In the genomic region with DNA sequence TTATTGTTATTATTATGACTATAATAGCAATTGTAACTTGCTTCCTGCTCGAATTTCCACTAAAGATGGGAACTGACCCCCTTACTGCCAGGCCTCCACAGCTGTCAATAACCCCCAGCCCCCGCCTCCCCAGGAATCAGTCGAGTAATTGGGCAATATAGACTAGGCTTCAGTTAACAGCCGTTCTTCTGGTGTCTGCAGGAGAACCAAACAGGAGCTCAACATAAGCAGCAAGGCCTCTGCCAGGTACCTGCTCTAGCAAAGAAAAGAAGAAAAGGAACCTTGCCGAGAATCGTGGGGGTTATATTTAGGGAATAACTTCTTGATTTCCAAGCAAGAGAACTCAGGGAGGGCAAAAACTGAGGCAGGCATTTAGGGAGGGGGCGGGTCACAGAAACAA, we compare ENCODE assay signal across 28 cellular contexts. TPM values are rescaled to one million over a fixed set of nuclear protein-coding genes. Genes with fewer than 3 reads are reported as not detected.
"Had no signal": no experiment of that assay in that cellular context is flagged by ENCODE, and none has a peak within 500 bp of the region (broad histone marks: within the 10 kb centered on the region; RNA-seq: fewer than 3 reads in every experiment).

No MANE protein-coding gene starts in this region.

- H3K4me1 Mint-ChIP-seq: activated T-helper 17 cell treated with anti-CD3 and anti-CD28 coated beads, Interleukin-2, amount 50 U/mL, for 72 hours had no signal

- H3K27ac ChIP-seq: brain microvascular endothelial cell, SJSA1, WERI-Rb-1 had no signal

- H3K9ac ChIP-seq: SK-N-SH had no signal

- H3K4me3 Mint-ChIP-seq: activated CD4-positive, alpha-beta T cell treated with anti-CD3 and anti-CD28 coated beads, Interleukin-2, amount 10 ng/mL, durations not matched to agents 24 days and 14 days; activated CD8-positive, alpha-beta T cell treated with anti-CD3 and anti-CD28 coated beads for 36 hours; activated naive CD8-positive, alpha-beta T cell treated with anti-CD3 and anti-CD28 coated beads for 36 hours; activated T-cell treated with anti-CD3 and anti-CD28 coated beads, Interleukin-2, amount 50 U/mL, for 72 hours; activated T-helper 17 cell treated with anti-CD3 and anti-CD28 coated beads, Interleukin-2, amount 50 U/mL, for 72 hours; T-helper 1 cell treated with Interleukin-12 subunit alpha and Interleukin-12 subunit beta and Interleukin-4 antibody, amounts not matched to agents 30 μg/mL and 1 μg/mL, for 36 hours had no signal

- ATAC-seq: activated CD8-positive, alpha-beta T cell treated with anti-CD3 and anti-CD28 coated beads for 36 hours; activated T-cell treated with anti-CD3 and anti-CD28 coated beads, Interleukin-2, amount 50 U/mL, for 72 hours; activated T-helper 17 cell treated with anti-CD3 and anti-CD28 coated beads, Interleukin-2, amount 50 U/mL, for 72 hours; Panc1 had no signal

- H3K36me3 ChIP-seq: brain microvascular endothelial cell, SJSA1, WERI-Rb-1 had no signal

- DNase-seq: activated CD4-positive, alpha-beta T cell treated with anti-CD3 and anti-CD28 coated beads, Interleukin-2, amount 10 ng/mL, durations not matched to agents 24 days and 14 days; activated CD4-positive, alpha-beta T cell treated with anti-CD3 and anti-CD28 coated beads, Interleukin-2, amount 50 U/mL, for 4 hours; activated CD8-positive, alpha-beta T cell treated with anti-CD3 and anti-CD28 coated beads for 36 hours; activated effector memory CD4-positive, alpha-beta T cell treated with anti-CD3 and anti-CD28 coated beads, Interleukin-2, amount 50 U/mL, for 16 hours; activated naive CD4-positive, alpha-beta T cell; activated naive CD4-positive, alpha-beta T cell treated with anti-CD3 and anti-CD28 coated beads, Interleukin-2, amount 50 U/mL, for 16 hours; activated naive CD8-positive, alpha-beta T cell treated with anti-CD3 and anti-CD28 coated beads for 36 hours; activated T-cell treated with anti-CD3 and anti-CD28 coated beads, Interleukin-2, amount 50 U/mL, for 1 hour; activated T-cell treated with anti-CD3 and anti-CD28 coated beads, Interleukin-2, amount 50 U/mL, for 72 hours; amniotic stem cell; aorta; brain microvascular endothelial cell; central memory CD4-positive, alpha-beta T cell; NCI-H1105; NCI-H1417 treated with DMSO at 0.1 percent for 48 hours; NCI-H1930; NCI-H345; NCI-H524 treated with DMSO at 0.1 percent for 48 hours; SHP77; SK-N-SH; T-helper 9 cell; WERI-Rb-1 had no signal

- H3K36me3 Mint-ChIP-seq: activated naive CD8-positive, alpha-beta T cell treated with anti-CD3 and anti-CD28 coated beads for 36 hours had no signal

- H3K27ac Mint-ChIP-seq: activated CD4-positive, alpha-beta T cell treated with anti-CD3 and anti-CD28 coated beads, Interleukin-2, amount 10 ng/mL, durations not matched to agents 24 days and 14 days; activated CD8-positive, alpha-beta T cell treated with anti-CD3 and anti-CD28 coated beads for 36 hours; activated naive CD8-positive, alpha-beta T cell treated with anti-CD3 and anti-CD28 coated beads for 36 hours; activated T-cell treated with anti-CD3 and anti-CD28 coated beads, Interleukin-2, amount 50 U/mL, for 72 hours; activated T-helper 17 cell treated with anti-CD3 and anti-CD28 coated beads, Interleukin-2, amount 50 U/mL, for 72 hours; T-helper 1 cell treated with Interleukin-12 subunit alpha and Interleukin-12 subunit beta and Interleukin-4 antibody, amounts not matched to agents 30 μg/mL and 1 μg/mL, for 36 hours had no signal

- H3K27me3 ChIP-seq: SJSA1 had no signal

- H3K4me3 ChIP-seq: SJSA1 had no signal

- H3K4me1 ChIP-seq: SJSA1 had no signal

- H3K9me3 ChIP-seq: SJSA1, SK-N-SH had no signal

- H3K9me3 Mint-ChIP-seq: activated CD4-positive, alpha-beta T cell treated with anti-CD3 and anti-CD28 coated beads, Interleukin-2, amount 10 ng/mL, durations not matched to agents 24 days and 14 days; activated CD8-positive, alpha-beta T cell treated with anti-CD3 and anti-CD28 coated beads for 36 hours; activated naive CD8-positive, alpha-beta T cell treated with anti-CD3 and anti-CD28 coated beads for 36 hours; activated T-cell treated with anti-CD3 and anti-CD28 coated beads, Interleukin-2, amount 50 U/mL, for 72 hours; activated T-helper 17 cell treated with anti-CD3 and anti-CD28 coated beads, Interleukin-2, amount 50 U/mL, for 72 hours; T-helper 1 cell treated with Interleukin-12 subunit alpha and Interleukin-12 subunit beta and Interleukin-4 antibody, amounts not matched to agents 30 μg/mL and 1 μg/mL, for 36 hours had no signal

RNA-seq across cellular contexts. Expression of a gene that starts 21.8 kb away (rescaled TPM):
- total RNA-seq: activated CD4-positive, alpha-beta T cell treated with anti-CD3 and anti-CD28 coated beads, Interleukin-2, amount 10 ng/mL, durations not matched to agents 24 days and 14 days; cerebellum had no signal

RNA-seq across cellular contexts. Expression of a gene that starts 42.6 kb away (rescaled TPM):
- total RNA-seq: activated CD4-positive, alpha-beta T cell treated with anti-CD3 and anti-CD28 coated beads, Interleukin-2, amount 10 ng/mL, durations not matched to agents 24 days and 14 days; activated CD8-positive, alpha-beta memory T cell treated with anti-CD3 and anti-CD28 coated beads for 36 hours; activated CD8-positive, alpha-beta T cell treated with anti-CD3 and anti-CD28 coated beads for 36 hours; activated naive CD8-positive, alpha-beta T cell treated with anti-CD3 and anti-CD28 coated beads for 36 hours; activated T-cell treated with anti-CD3 and anti-CD28 coated beads, Interleukin-2, amount 50 U/mL, for 72 hours; activated T-helper 17 cell treated with anti-CD3 and anti-CD28 coated beads, Interleukin-2, amount 50 U/mL, for 72 hours; cerebellum; SJSA1 had no signal
- polyA plus RNA-seq: aorta had no signal

RNA-seq across cellular contexts. Expression of a gene that starts 47.2 kb away (rescaled TPM):
- total RNA-seq: activated CD4-positive, alpha-beta T cell treated with anti-CD3 and anti-CD28 coated beads, Interleukin-2, amount 10 ng/mL, durations not matched to agents 24 days and 14 days; activated CD8-positive, alpha-beta memory T cell treated with anti-CD3 and anti-CD28 coated beads for 36 hours; activated CD8-positive, alpha-beta T cell treated with anti-CD3 and anti-CD28 coated beads for 36 hours; activated naive CD8-positive, alpha-beta T cell treated with anti-CD3 and anti-CD28 coated beads for 36 hours; activated T-cell treated with anti-CD3 and anti-CD28 coated beads, Interleukin-2, amount 50 U/mL, for 72 hours; activated T-helper 17 cell treated with anti-CD3 and anti-CD28 coated beads, Interleukin-2, amount 50 U/mL, for 72 hours; cerebellum had no signal
